ENCODE assay signal across 8 cellular contexts in the genomic region with DNA sequence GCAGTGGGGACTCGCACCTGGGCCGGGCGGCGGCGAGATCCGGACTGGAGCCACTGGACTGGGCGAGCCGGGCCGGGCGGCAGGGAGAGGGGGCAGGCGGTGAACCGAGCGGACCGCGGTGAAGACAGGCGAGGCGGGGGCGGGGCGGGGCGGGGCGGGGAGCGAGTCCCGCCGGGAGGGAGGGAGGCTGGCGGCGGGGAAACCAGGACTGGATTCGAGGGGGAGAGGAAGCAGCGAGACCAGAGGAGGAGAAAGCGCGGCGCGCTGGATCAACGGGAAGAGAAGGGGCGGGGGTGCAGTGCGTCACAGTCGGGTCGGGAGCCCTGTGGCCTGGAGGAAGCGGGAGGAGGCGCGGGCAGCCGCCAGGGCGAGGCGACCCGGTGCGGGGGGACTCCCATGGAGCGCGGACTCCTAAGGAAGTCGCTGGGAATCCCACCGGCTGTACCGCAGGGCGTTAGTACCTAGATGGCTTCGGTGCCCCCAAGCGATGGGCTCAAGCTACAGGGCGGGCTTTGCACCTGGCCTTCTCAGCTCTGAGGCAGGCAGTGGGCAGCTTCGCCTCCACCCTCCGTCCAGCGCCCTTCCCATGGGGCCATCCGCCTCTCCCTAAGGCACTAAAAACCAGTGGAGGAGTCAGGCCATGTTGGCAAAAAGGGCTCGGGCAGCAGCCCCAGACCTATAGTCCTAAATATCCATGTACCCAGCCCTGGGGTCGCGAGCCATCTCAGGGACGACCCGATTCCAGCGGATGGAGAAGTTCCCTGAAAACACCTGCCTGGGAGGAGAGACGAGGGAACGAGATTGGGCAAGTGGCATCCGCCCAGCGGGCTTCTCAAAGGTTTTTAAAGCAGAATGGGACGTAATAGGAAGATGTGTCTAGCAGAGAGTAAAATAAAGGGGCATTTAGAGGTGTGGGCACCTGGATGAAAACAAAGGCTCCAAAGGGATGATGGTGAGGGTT. TPM values are rescaled to one million over a fixed set of nuclear protein-coding genes. Genes with fewer than 3 reads are reported as not detected.
DNase-seq lines count a peak whose midpoint lies in the region; ATAC-seq and TF ChIP-seq lines count a peak whose summit lies in the region.

A gene (minus strand): TSS at position 126 of the 961 bp plus-strand sequence. CDS start 233 bp downstream, outside the sequence.

- peaks cover 0 to 15% of the 10 kb centered on the region in 2 donors for H3K4me1 ChIP-seq in muscle layer of duodenum (ENCODE audit: control insufficient read depth in 1 of 2, insufficient read depth in 2 of 2, low read length in 2 of 2)

- H3K36me3 ChIP-seq in muscle layer of duodenum (ENCODE audit: control insufficient read depth in 1 of 2, insufficient read depth in 2 of 2, low read length in 2 of 2) = no peaks in the 10 kb centered on the region

- H3K4me3 ChIP-seq in muscle layer of duodenum (ENCODE audit: low read depth in 1 of 2, low read length in 2 of 2) = peak within 1 kb of the TSS; percentile 17 to 69

- TF ChIP-seq CTCF in VCaP (conservative IDR thresholded peaks at IDR 0.05) = no peak

- DNase-seq in NCI-H187 (lab: John Stamatoyannopoulos, UW) (peak; percentile 29 to 80), NCI-H187 treated with DMSO at 0.1 percent for 48 hours (lab: John Stamatoyannopoulos, UW) (no peak), NCI-H146 treated with DMSO at 0.1 percent for 48 hours (lab: John Stamatoyannopoulos, UW; ENCODE audit: unreplicated experiment) (peak; percentile 74), fibroblast of gingiva (ENCODE audit: low read depth) (peak; percentile 10), ureter (ENCODE audit: low spot score) (peak; percentile 57)

- ATAC-seq in HG03135 (IDR thresholded peaks at IDR 0.05; ENCODE audit: unreplicated experiment) = no peak

- peak within 1 kb of the TSS; percentile 90 for H3K27ac ChIP-seq in VCaP
- no peak within 1 kb of the TSS for H3K27ac ChIP-seq in muscle layer of duodenum (ENCODE audit: low read length)

- peaks cover 12% of the 10 kb centered on the region for H3K27me3 ChIP-seq in muscle layer of duodenum (ENCODE audit: low read depth, low read length)

- H3K9me3 ChIP-seq in muscle layer of duodenum (ENCODE audit: control insufficient read depth in 1 of 2, low read length in 2 of 2) = no peaks in the 10 kb centered on the region

RNA-seq across cellular contexts. Expression of the gene that starts here (rescaled TPM):
- 0.18 TPM for total RNA-seq in ureter

Comparison
In these comparisons a context has a peak if more than half of its experiments do, and no peak if none do; other contexts are left out.
1. Peak in DNase-seq in ureter; RNA of the gene not detected or under 1 TPM.